Comparison of ENCODE assay signal across 8 cellular contexts in genomic region chr3:47781326-47781684, GRCh38. TPM values are rescaled to one million over a fixed set of nuclear protein-coding genes. Genes with fewer than 3 reads are reported as not detected.
DNase-seq lines count a peak whose midpoint lies in the region; ATAC-seq and FAIRE-seq lines count a peak whose summit lies in the region.

No MANE protein-coding gene starts in this region.

- H3K27me3 Mint-ChIP-seq in CD4-positive, CD25-positive, alpha-beta regulatory T cell = peaks cover 18% of the 10 kb centered on the region
- H3K27me3 Mint-ChIP-seq in dendritic cell treated with granulocyte-macrophage colony-stimulating factor and Interleukin-4, amounts not matched to agents 40 ng/mL and 50 ng/mL, for 4 days = no peaks in the 10 kb centered on the region

- peaks cover 35% of the 10 kb centered on the region for H3K4me1 ChIP-seq in CD4-positive, CD25-positive, alpha-beta regulatory T cell (ENCODE audit: control insufficient read depth, insufficient read depth, low read length, poor library complexity, severe bottlenecking)

- H3K9me3 ChIP-seq in CD4-positive, CD25-positive, alpha-beta regulatory T cell (ENCODE audit: control insufficient read depth in 2 of 2, low read length in 2 of 2) = no peaks in the 10 kb centered on the region

- peak overlapping the region; percentile 92 to 98 (median 97) for H3K27ac Mint-ChIP-seq in CD4-positive, CD25-positive, alpha-beta regulatory T cell
- H3K27ac Mint-ChIP-seq in dendritic cell treated with granulocyte-macrophage colony-stimulating factor and Interleukin-4, amounts not matched to agents 40 ng/mL and 50 ng/mL, for 4 days = peak overlapping the region; percentile 95

- no peaks in the 10 kb centered on the region for H3K36me3 ChIP-seq in CD4-positive, CD25-positive, alpha-beta regulatory T cell (ENCODE audit: control insufficient read depth, insufficient read depth, low read length)

- DNase-seq in CD4-positive, CD25-positive, alpha-beta regulatory T cell = peak; percentile 55 to 64 (median 60)
- DNase-seq in HTR-8/SVneo (ENCODE audit: insufficient read length, low spot score) (peak; percentile 36), lung microvascular endothelial cell (ENCODE audit: low read depth in 2 of 2) (peak; percentile 48 to 64), Kasumi-1 (lab: John Stamatoyannopoulos, UW) (no peak)
- DNase-seq in activated CD4-positive, alpha-beta T cell treated with anti-CD3 and anti-CD28 coated beads for 1 hour = peak; percentile 50
- peak; percentile 40 for DNase-seq in stimulated activated CD8-positive, alpha-beta memory T cell treated with anti-CD3 and anti-CD28 coated beads, Interleukin-12 subunit alpha, Interleukin-12 subunit beta, amount 100 ng/mL, for 1 hour (ENCODE audit: low read depth)

- H3K4me3 ChIP-seq in CD4-positive, CD25-positive, alpha-beta regulatory T cell (ENCODE audit: low read depth, low read length) = peak overlapping the region; percentile 85

- H3K4me3 Mint-ChIP-seq in CD4-positive, CD25-positive, alpha-beta regulatory T cell = peak overlapping the region; percentile 93 to 99 (median 95)
- H3K4me3 Mint-ChIP-seq in dendritic cell treated with granulocyte-macrophage colony-stimulating factor and Interleukin-4, amounts not matched to agents 40 ng/mL and 50 ng/mL, for 4 days = peak overlapping the region; percentile 92

- H3K4me1 Mint-ChIP-seq in CD4-positive, CD25-positive, alpha-beta regulatory T cell = peaks cover 16 to 30% (median 24%) of the 10 kb centered on the region in 4 donors
- peaks cover 5% of the 10 kb centered on the region for H3K4me1 Mint-ChIP-seq in dendritic cell treated with granulocyte-macrophage colony-stimulating factor and Interleukin-4, amounts not matched to agents 40 ng/mL and 50 ng/mL, for 4 days (ENCODE audit: low read depth)

- H3K27ac ChIP-seq in CD4-positive, CD25-positive, alpha-beta regulatory T cell (ENCODE audit: insufficient read depth, low read length, poor library complexity, severe bottlenecking) = peak overlapping the region; percentile 98

- ATAC-seq in CD4-positive, CD25-positive, alpha-beta regulatory T cell (ENCODE audit: low read depth in 2 of 2) = peak; percentile 35 to 42
- ATAC-seq in GM19463 (IDR thresholded peaks at IDR 0.05; ENCODE audit: unreplicated experiment) = peak; percentile 28

- intact Hi-C loops in dendritic cell treated with granulocyte-macrophage colony-stimulating factor and Interleukin-4, amounts not matched to agents 40 ng/mL and 50 ng/mL, for 4 days (cut with micrococcal nuclease) = loop anchor here (1.0 to 10.0 kb wide), 2 partner anchors 8 to 397 kb away; partner anchors contain the start of gene PTPN23

- H3K27me3 ChIP-seq in CD4-positive, CD25-positive, alpha-beta regulatory T cell (ENCODE audit: control insufficient read depth, insufficient read depth, low read length) = no peaks in the 10 kb centered on the region

- no peaks in the 10 kb centered on the region for H3K36me3 Mint-ChIP-seq in CD4-positive, CD25-positive, alpha-beta regulatory T cell
- H3K36me3 Mint-ChIP-seq in dendritic cell treated with granulocyte-macrophage colony-stimulating factor and Interleukin-4, amounts not matched to agents 40 ng/mL and 50 ng/mL, for 4 days (ENCODE audit: low read depth) = peaks cover 8% of the 10 kb centered on the region

- FAIRE-seq in HTR-8/SVneo (lab: Jason Lieb, UNC) = no peak

- H3K9me3 Mint-ChIP-seq in CD4-positive, CD25-positive, alpha-beta regulatory T cell = no peaks in the 10 kb centered on the region
- H3K9me3 Mint-ChIP-seq in dendritic cell treated with granulocyte-macrophage colony-stimulating factor and Interleukin-4, amounts not matched to agents 40 ng/mL and 50 ng/mL, for 4 days = no peaks in the 10 kb centered on the region

RNA-seq across cellular contexts. Expression of gene SMARCC1, which starts 0.4 kb away (rescaled TPM):
- 132 TPM for total RNA-seq in CD4-positive, CD25-positive, alpha-beta regulatory T cell
- polyA plus RNA-seq in CD4-positive, CD25-positive, alpha-beta regulatory T cell = 10 to 100 TPM; 53.2 to 70.8 (median 55.1) TPM
- total RNA-seq in lung microvascular endothelial cell = 24.0 and 27.0 TPM in 2 replicates

RNA-seq across cellular contexts. Expression of gene DHX30, which starts 21.6 kb away (rescaled TPM):
- 70.7 TPM for total RNA-seq in CD4-positive, CD25-positive, alpha-beta regulatory T cell
- 10 to 100 TPM; 34.7 to 48.3 (median 35.0) TPM for polyA plus RNA-seq in CD4-positive, CD25-positive, alpha-beta regulatory T cell
- 36.6 and 56.0 TPM in 2 replicates for total RNA-seq in lung microvascular endothelial cell

Comparison
In these comparisons a context has a peak if more than half of its experiments do, and no peak if none do; other contexts are left out.
1. DNase-seq: peak in CD4-positive, CD25-positive, alpha-beta regulatory T cell (3 of 3), HTR-8/SVneo (single experiment), activated CD4-positive, alpha-beta T cell treated with anti-CD3 and anti-CD28 coated beads for 1 hour (single experiment), lung microvascular endothelial cell (2 of 2) and stimulated activated CD8-positive, alpha-beta memory T cell treated with anti-CD3 and anti-CD28 coated beads, Interleukin-12 subunit alpha, Interleukin-12 subunit beta, amount 100 ng/mL, for 1 hour (single experiment); none in Kasumi-1 (0 of 2).